ENCODE assay signal across 10 cellular contexts in the genomic region with DNA sequence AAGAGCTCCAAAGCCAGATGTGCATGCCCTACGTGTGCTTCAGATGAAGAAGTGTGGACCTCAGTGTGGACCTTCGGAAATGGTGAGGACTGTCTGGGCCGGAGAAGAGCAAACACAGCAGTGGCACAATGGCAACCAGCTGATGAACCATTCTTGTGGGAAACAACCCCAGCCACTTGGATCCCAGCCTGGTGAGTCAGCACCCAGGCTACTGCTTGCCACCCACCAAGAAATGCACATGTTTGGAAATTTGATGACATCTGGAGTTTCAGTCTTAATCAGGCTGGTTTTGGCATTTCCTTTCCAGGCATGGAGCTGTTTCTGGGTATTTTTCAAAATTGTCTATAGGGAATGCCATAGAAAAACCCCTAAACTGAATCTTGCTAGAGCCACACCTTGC. TPM values are rescaled to one million over a fixed set of nuclear protein-coding genes. Genes with fewer than 3 reads are reported as not detected.
DNase-seq lines count a peak whose midpoint lies in the region; ATAC-seq, FAIRE-seq and TF ChIP-seq lines count a peak whose summit lies in the region.
"Had no signal": no experiment of that assay in that cellular context is flagged by ENCODE, and none has a peak within 500 bp of the region (broad histone marks: within the 10 kb centered on the region; RNA-seq: fewer than 3 reads in every experiment).

No MANE protein-coding gene starts in this region.

- no peaks in the 10 kb centered on the region; the same call in 1 of the 2 replicates for H3F3A ChIP-seq in MM.1S (ENCODE audit: insufficient read depth, low read length)

- WGBS in trophoblast cell (ENCODE audit: extremely low coverage, insufficient coverage, insufficient read length), result no CpG with 5 or more reads among the region's 3 CpGs

- H3K4me1 ChIP-seq in MM.1S (ENCODE audit: low read length), result peaks cover 11% of the 10 kb centered on the region; the same call in 1 of the 2 replicates
- H3K4me1 ChIP-seq in astrocyte (ENCODE audit: insufficient read depth, low read length), result peaks cover 14% of the 10 kb centered on the region
- H3K4me1 ChIP-seq in trophoblast cell (ENCODE audit: control insufficient read depth in 1 of 2, insufficient read depth in 2 of 2, low read length in 2 of 2), result no peaks in the 10 kb centered on the region
- H3K4me1 ChIP-seq: SJSA1 had no signal

- H3K27ac ChIP-seq in MM.1S (ENCODE audit: low read length) (peak overlapping the region; percentile 32; the same call in 1 of the 2 replicates), astrocyte (ENCODE audit: low read depth, low read length) (no peak overlapping the region), trophoblast cell (ENCODE audit: low read depth, low read length) (no peak overlapping the region)
- H3K27ac ChIP-seq: heart right ventricle, SJSA1 had no signal

- no peak overlapping the region for H2BK5ac ChIP-seq in trophoblast cell (ENCODE audit: low read depth, low read length, poor library complexity)

- peaks cover 33% of the 10 kb centered on the region for H3K4me1 Mint-ChIP-seq in astrocyte (ENCODE audit: low read depth, unreplicated experiment)

- H3K4ac ChIP-seq in trophoblast cell (ENCODE audit: low read depth, low read length), result no peak overlapping the region

- H3K9me3 ChIP-seq in MM.1S (replicated peaks; ENCODE audit: insufficient read depth, low read length), result no peaks in the 10 kb centered on the region
- no peaks in the 10 kb centered on the region for H3K9me3 ChIP-seq in astrocyte (ENCODE audit: insufficient read depth, low read depth, low read length)
- H3K9me3 ChIP-seq in trophoblast cell (ENCODE audit: insufficient read depth, low read depth, low read length), result peaks cover 7% of the 10 kb centered on the region
- H3K9me3 ChIP-seq: heart right ventricle had no signal

- no peaks in the 10 kb centered on the region for H3K9me2 ChIP-seq in MM.1S (replicated peaks; ENCODE audit: insufficient read depth, low read length)

- no peak overlapping the region for H4K91ac ChIP-seq in trophoblast cell (ENCODE audit: low read depth, low read length)

- no peaks in the 10 kb centered on the region for H3K36me3 Mint-ChIP-seq in astrocyte (ENCODE audit: low read depth, unreplicated experiment)

- H4K12ac ChIP-seq in trophoblast cell (ENCODE audit: low read depth, low read length), result no peak overlapping the region

- peak; percentile 28 for DNase-seq in Ammon's horn (ENCODE audit: low spot score)
- peak; percentile 40 for DNase-seq in MM.1S
- DNase-seq in astrocyte (ENCODE audit: low read depth), result peak; percentile 85
- peak; percentile 29 to 39 for DNase-seq in trophoblast cell
- DNase-seq in omental fat pad (ENCODE audit: low spot score), result no peak
- DNase-seq in NCI-H2081 treated with DMSO at 0.1 percent for 48 hours (lab: John Stamatoyannopoulos, UW), result no peak

- H3K36me3 ChIP-seq in MM.1S (replicated peaks; ENCODE audit: insufficient read depth, low read length), result no peaks in the 10 kb centered on the region
- no peaks in the 10 kb centered on the region for H3K36me3 ChIP-seq in astrocyte (ENCODE audit: insufficient read depth, low read length)
- H3K36me3 ChIP-seq in trophoblast cell (ENCODE audit: control insufficient read depth in 1 of 2, insufficient read depth in 2 of 2, low read length in 2 of 2), result no peaks in the 10 kb centered on the region
- H3K36me3 ChIP-seq: heart right ventricle, SJSA1 had no signal

- H3K4me3 Mint-ChIP-seq in astrocyte (ENCODE audit: unreplicated experiment), result no peak overlapping the region

- H2BK120ac ChIP-seq in trophoblast cell (ENCODE audit: insufficient read depth, low read length, poor library complexity), result no peak overlapping the region

- no peaks in the 10 kb centered on the region for H4K20me1 ChIP-seq in MM.1S (ENCODE audit: insufficient read depth, low read length)
- H4K20me1 ChIP-seq in astrocyte (ENCODE audit: insufficient read depth, low read length), result no peaks in the 10 kb centered on the region

- H3K23ac ChIP-seq in trophoblast cell (ENCODE audit: low read length), result no peak overlapping the region

- no peak overlapping the region for H2BK12ac ChIP-seq in trophoblast cell (ENCODE audit: low read length)

- H3K4me3 ChIP-seq in MM.1S (ENCODE audit: low read length) (no peak overlapping the region), astrocyte (ENCODE audit: insufficient read depth, low read depth, low read length) (no peak overlapping the region), trophoblast cell (ENCODE audit: low read depth, low read length) (no peak overlapping the region)
- H3K4me3 ChIP-seq: heart right ventricle, SJSA1 had no signal

- no peak for ATAC-seq in omental fat pad (ENCODE audit: low FRiP score)
- ATAC-seq in HG02970 (IDR thresholded peaks at IDR 0.05; ENCODE audit: low FRiP score, unreplicated experiment), result no peak
- ATAC-seq in GM19351 (IDR thresholded peaks at IDR 0.05; ENCODE audit: unreplicated experiment), result no peak

- no peak overlapping the region for H3K18ac ChIP-seq in trophoblast cell (ENCODE audit: low read length)

- H3K9ac ChIP-seq in MM.1S (ENCODE audit: low read length) (no peak overlapping the region), astrocyte (ENCODE audit: low read length) (no peak overlapping the region), trophoblast cell (ENCODE audit: low read length) (no peak overlapping the region)

- TF ChIP-seq CTCF in MM.1S (IDR thresholded peaks at IDR 0.05; ENCODE audit: low read length) (no peak), astrocyte (IDR thresholded peaks at IDR 0.05; ENCODE audit: insufficient read depth, low read depth, low read length) (no peak), omental fat pad (IDR thresholded peaks at IDR 0.05) (no peak)

- no peak overlapping the region for H2AFZ ChIP-seq in MM.1S (ENCODE audit: low read length)
- no peak overlapping the region for H2AFZ ChIP-seq in astrocyte (ENCODE audit: low read depth, low read length)
- no peak overlapping the region for H2AFZ ChIP-seq in trophoblast cell (ENCODE audit: insufficient read depth, low read length, poor library complexity)

- peak overlapping the region; percentile 1 for H3K27ac Mint-ChIP-seq in astrocyte (ENCODE audit: unreplicated experiment)

- no peak overlapping the region for H2AK5ac ChIP-seq in trophoblast cell (ENCODE audit: low read length)

- no peaks in the 10 kb centered on the region for H3K79me1 ChIP-seq in trophoblast cell (ENCODE audit: low read length)

- H3K4me2 ChIP-seq in MM.1S (ENCODE audit: low read depth, low read length) (peak overlapping the region; percentile 16), astrocyte (ENCODE audit: low read length) (peak overlapping the region; percentile 16), trophoblast cell (ENCODE audit: low read length) (no peak overlapping the region)

- H4K8ac ChIP-seq in trophoblast cell (ENCODE audit: low read depth, low read length), result no peak overlapping the region

- no peaks in the 10 kb centered on the region for H3K27me3 ChIP-seq in MM.1S (replicated peaks; ENCODE audit: insufficient read depth, low read length)
- H3K27me3 ChIP-seq in astrocyte (ENCODE audit: insufficient read depth, low read length), result no peaks in the 10 kb centered on the region
- no peaks in the 10 kb centered on the region for H3K27me3 ChIP-seq in trophoblast cell (ENCODE audit: insufficient read depth, low read length)
- H3K27me3 ChIP-seq: SJSA1 had no signal

- no peaks in the 10 kb centered on the region for H3K27me3 Mint-ChIP-seq in astrocyte (ENCODE audit: low read depth, unreplicated experiment)

- peaks cover 6% of the 10 kb centered on the region for H3K9me3 Mint-ChIP-seq in astrocyte (ENCODE audit: unreplicated experiment)

- FAIRE-seq in astrocyte (lab: Jason Lieb, UNC), result peak; percentile 59

- H3K79me2 ChIP-seq in MM.1S (ENCODE audit: low read length) (no peaks in the 10 kb centered on the region), astrocyte (ENCODE audit: insufficient read depth, low read length) (no peaks in the 10 kb centered on the region), trophoblast cell (ENCODE audit: control insufficient read depth, insufficient read depth, low read length, poor library complexity) (no peaks in the 10 kb centered on the region)

- H3K14ac ChIP-seq in trophoblast cell (ENCODE audit: low read length), result no peak overlapping the region

RNA-seq across cellular contexts. Expression of a gene that starts 42.7 kb away (rescaled TPM):
- not detected in 2 replicates for total RNA-seq in astrocyte
- 0.10 TPM in 1 of 2 replicates, not detected in the other for polyA plus RNA-seq in trophoblast cell (2013)
- 1 to 10 TPM in 2 of 4 donors, not detected in 2; 1.5 to 8.2 TPM for total RNA-seq in omental fat pad
- total RNA-seq: SJSA1 had no signal

Comparison
In these comparisons a context has a peak if more than half of its experiments do, and no peak if none do; other contexts are left out.
1. DNase-seq: peak in Ammon's horn (single experiment), MM.1S (single experiment), astrocyte (single experiment) and trophoblast cell (2 of 2); none in omental fat pad (single experiment) and NCI-H2081 treated with DMSO at 0.1 percent for 48 hours (single experiment).